ENCODE assay signal across 1 cellular context in genomic region chr2:161161074-161161577, GRCh38.
A peak's percentile ranks its signal among the peaks of the same experiment; 100 is the strongest.
TF ChIP-seq lines count a peak whose summit lies in the region.

No MANE protein-coding gene starts in this region.

TF ChIP-seq in HepG2, 621 proteins besides CTCF, POLR2A, EP300 and RAD21 (continued from another document and continues in another):
- TF ChIP-seq ZNF614 (CRISPR knock-in tag; IDR thresholded peaks at IDR 0.05; ENCODE audit: borderline replicate concordance) (peak; percentile 12; the same call in 1 of the 2 replicates), ZNF24 (IDR thresholded peaks at IDR 0.05) (no peak; the same call in 1 of the 2 replicates), USF2 (IDR thresholded peaks at IDR 0.05; ENCODE audit: low read depth, low read length) (no peak), USF2 (CRISPR knock-in tag; IDR thresholded peaks at IDR 0.05; ENCODE audit: borderline replicate concordance) (no peak), SRF (IDR thresholded peaks at IDR 0.05; ENCODE audit: low read depth, low read length) (no peak), RFX5 (IDR thresholded peaks at IDR 0.05; ENCODE audit: low read depth, low read length) (peak; percentile 90), ZBTB20 (CRISPR knock-in tag; IDR thresholded peaks at IDR 0.05; ENCODE audit: borderline replicate concordance, low read depth) (peak; percentile 3; the same call in 1 of the 2 replicates), U2AF1 (optimal IDR thresholded peaks at IDR 0.05; ENCODE audit: low read depth, low read length) (peak; percentile 3), ELF4 (CRISPR knock-in tag; IDR thresholded peaks at IDR 0.05; ENCODE audit: borderline replicate concordance) (0 out of 2 replicates have a peak, but pooled peaks have one; percentile 13), CEBPB (IDR thresholded peaks at IDR 0.05; ENCODE audit: borderline replicate concordance, low read depth, low read length) (no peak), ZNF780A (CRISPR knock-in tag; IDR thresholded peaks at IDR 0.05) (0 out of 2 replicates have a peak, but pooled peaks have one; percentile 1), ZNF569 (CRISPR knock-in tag; IDR thresholded peaks at IDR 0.05; ENCODE audit: borderline replicate concordance) (0 out of 2 replicates have a peak, but pooled peaks have one; percentile 3), IKZF4 (CRISPR knock-in tag; IDR thresholded peaks at IDR 0.05; ENCODE audit: borderline replicate concordance, low read depth, not compliant biosample characterization) (peak; percentile 13), ZSCAN29 (CRISPR knock-in tag; conservative IDR thresholded peaks at IDR 0.05) (no peak), POLR2AphosphoS5 (IDR thresholded peaks at IDR 0.05; ENCODE audit: low read depth, low read length) (peak; percentile 75), DMAP1 (CRISPR knock-in tag; IDR thresholded peaks at IDR 0.05) (no peak), ZNF136 (CRISPR knock-in tag; IDR thresholded peaks at IDR 0.05; ENCODE audit: low read depth) (0 out of 2 replicates have a peak, but pooled peaks have one; percentile 4), PRDM4 (CRISPR knock-in tag; IDR thresholded peaks at IDR 0.05; ENCODE audit: borderline replicate concordance) (no peak), GMEB1 (CRISPR knock-in tag; IDR thresholded peaks at IDR 0.05; ENCODE audit: borderline replicate concordance) (0 out of 2 replicates have a peak, but pooled peaks have one; percentile 14), ZNF775 (CRISPR knock-in tag; IDR thresholded peaks at IDR 0.05; ENCODE audit: borderline replicate concordance) (peak; percentile 54; the same call in 1 of the 2 replicates), DRAP1 (CRISPR knock-in tag; IDR thresholded peaks at IDR 0.05) (peak; percentile 8), ZSCAN5A (CRISPR knock-in tag; IDR thresholded peaks at IDR 0.05; ENCODE audit: borderline replicate concordance) (0 out of 2 replicates have a peak, but pooled peaks have one; percentile 4), TERF1 (CRISPR knock-in tag; IDR thresholded peaks at IDR 0.05) (no peak), PAXIP1 (CRISPR knock-in tag; conservative IDR thresholded peaks at IDR 0.05) (peak; percentile 11; the same call in 1 of the 2 replicates), MAX (IDR thresholded peaks at IDR 0.05) (peak; percentile 68; the same call in 1 of the 2 replicates), STAT6 (CRISPR knock-in tag; IDR thresholded peaks at IDR 0.05; ENCODE audit: borderline replicate concordance) (0 out of 2 replicates have a peak, but pooled peaks have one; percentile 28), ZNF280D (CRISPR knock-in tag; IDR thresholded peaks at IDR 0.05) (peak; percentile 4; the same call in 1 of the 2 replicates), ESRRA (CRISPR knock-in tag; IDR thresholded peaks at IDR 0.05; ENCODE audit: low read depth) (peak; percentile 2; the same call in 1 of the 2 replicates), RBAK (CRISPR knock-in tag; IDR thresholded peaks at IDR 0.05) (0 out of 2 replicates have a peak, but pooled peaks have one; percentile 12)
